Comparison of ENCODE assay signal across 7 cellular contexts in genomic region chr2:111424863-111425309, GRCh38.
A peak's percentile ranks its signal among the peaks of the same experiment; 100 is the strongest.
DNase-seq lines count a peak whose midpoint lies in the region; ATAC-seq lines count a peak whose summit lies in the region.
"Not testable (repeated sequence)": the region's sequence is repeated elsewhere in the genome, so short reads cannot be mapped to it uniquely, and the experiment has no call there.

No MANE protein-coding gene starts in this region.

- not testable (repeated sequence) for H3K9me3 Mint-ChIP-seq in activated T-cell treated with anti-CD3 and anti-CD28 coated beads, Interleukin-2, amount 50 U/mL, for 72 hours

- H3K27me3 Mint-ChIP-seq in activated T-cell treated with anti-CD3 and anti-CD28 coated beads, Interleukin-2, amount 50 U/mL, for 72 hours (ENCODE audit: low read depth): not testable (repeated sequence)

- H3K4me3 Mint-ChIP-seq in activated T-cell treated with anti-CD3 and anti-CD28 coated beads, Interleukin-2, amount 50 U/mL, for 72 hours: peak overlapping the region; percentile 69 to 74

- H3K27ac Mint-ChIP-seq in activated T-cell treated with anti-CD3 and anti-CD28 coated beads, Interleukin-2, amount 50 U/mL, for 72 hours: not testable (repeated sequence)

- peaks cover 34% of the 10 kb centered on the region for H3K4me1 Mint-ChIP-seq in activated T-cell treated with anti-CD3 and anti-CD28 coated beads, Interleukin-2, amount 50 U/mL, for 72 hours (ENCODE audit: low read depth)

- H3K36me3 Mint-ChIP-seq in activated T-cell treated with anti-CD3 and anti-CD28 coated beads, Interleukin-2, amount 50 U/mL, for 72 hours (ENCODE audit: insufficient read depth in 2 of 2): not testable (repeated sequence)

- DNase-seq in activated CD4-positive, alpha-beta T cell treated with anti-CD3 and anti-CD28 coated beads for 48 hours: peak; percentile 73
- DNase-seq in activated T-cell treated with anti-CD3 and anti-CD28 coated beads, Interleukin-2, amount 50 U/mL, for 72 hours: peak; percentile 53 to 62
- DNase-seq in central memory CD4-positive, alpha-beta T cell: peak; percentile 17
- DNase-seq in stimulated activated CD4-positive, alpha-beta T cell treated with anti-CD3 and anti-CD28 coated beads, Interleukin-15, amount 100 ng/mL, for 48 hours (ENCODE audit: low read depth in 2 of 2): peak; percentile 20 to 58

- ATAC-seq in GM18861 (IDR thresholded peaks at IDR 0.05; ENCODE audit: unreplicated experiment) (peak; percentile 62), HG02610 (IDR thresholded peaks at IDR 0.05; ENCODE audit: unreplicated experiment) (peak; percentile 67), HG03521 (IDR thresholded peaks at IDR 0.05; ENCODE audit: unreplicated experiment) (peak; percentile 55)
- ATAC-seq in activated T-cell treated with anti-CD3 and anti-CD28 coated beads, Interleukin-2, amount 50 U/mL, for 72 hours (replicated peaks in 1 of 2): peak; percentile 64 to 66

Comparison
In these comparisons a context has a peak if more than half of its experiments do, and no peak if none do; other contexts are left out.
1. Peak in every context shown above with its lines: DNase-seq and ATAC-seq.
2. DNase-seq: peak in every context shown above with its lines; median percentile 73 in activated CD4-positive, alpha-beta T cell treated with anti-CD3 and anti-CD28 coated beads for 48 hours; 58 in activated T-cell treated with anti-CD3 and anti-CD28 coated beads, Interleukin-2, amount 50 U/mL, for 72 hours; 39 in stimulated activated CD4-positive, alpha-beta T cell treated with anti-CD3 and anti-CD28 coated beads, Interleukin-15, amount 100 ng/mL, for 48 hours; 17 in central memory CD4-positive, alpha-beta T cell.